ENCODE assay signal across 7 cellular contexts in the genomic region with DNA sequence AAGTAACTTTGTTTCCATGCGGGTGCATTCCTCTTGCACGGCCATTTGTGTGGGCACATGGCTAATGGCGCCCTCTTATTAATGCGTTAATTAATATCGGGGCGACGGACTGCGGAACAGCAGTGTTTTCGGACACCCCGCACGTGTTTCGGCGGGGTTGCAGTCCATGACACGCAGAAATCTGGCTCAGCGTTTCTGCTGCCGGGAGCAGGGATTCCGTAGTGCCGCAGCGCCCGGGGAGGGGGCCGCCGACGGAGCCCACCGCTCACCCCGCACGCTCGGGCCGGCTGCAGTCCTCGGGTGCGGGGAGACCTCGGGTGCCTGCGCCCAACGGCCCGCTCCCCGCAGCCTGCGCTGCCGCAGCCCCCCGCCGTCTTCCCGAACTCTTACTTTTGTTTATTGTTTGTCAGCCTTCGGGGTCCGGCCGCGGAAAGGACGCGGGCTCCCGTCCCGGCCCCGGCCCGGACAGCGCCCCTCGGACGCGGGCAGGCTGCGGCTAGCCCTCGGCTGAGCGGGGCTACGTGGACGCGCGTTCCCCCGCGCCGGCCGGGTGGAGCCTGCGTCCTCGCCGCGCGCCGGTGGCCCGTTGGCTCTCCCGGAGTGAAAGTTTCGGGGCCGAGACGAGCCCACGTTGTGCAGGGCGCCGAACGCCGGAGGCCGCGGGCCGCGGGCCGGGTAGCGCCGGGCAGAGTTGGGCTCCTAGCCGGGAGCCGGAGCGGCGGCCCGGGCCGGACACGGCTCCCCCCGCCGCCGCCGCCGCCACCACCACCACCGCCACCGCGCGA. TPM values are rescaled to one million over a fixed set of nuclear protein-coding genes. Genes with fewer than 3 reads are reported as not detected.
DNase-seq lines count a peak whose midpoint lies in the region; ATAC-seq, FAIRE-seq and TF ChIP-seq lines count a peak whose summit lies in the region.

No MANE protein-coding gene starts in this region.

- no peak overlapping the region for H3K4ac ChIP-seq in H9 (ENCODE audit: low read depth, low read length)

- H3K27me3 ChIP-seq in H9 (ENCODE audit: insufficient read depth, low read length), result peaks cover 36% of the 10 kb centered on the region; the same call in 1 of the 2 replicates

- H3K4me2 ChIP-seq in H9 (ENCODE audit: insufficient read depth, insufficient read length, low read length), result peak overlapping the region; percentile 95

- FAIRE-seq in D721Med (lab: Jason Lieb, UNC), result no peak

- no CpG with 5 or more reads among the region's 104 CpGs for WGBS in H9 (ENCODE audit: extremely low coverage, insufficient read length, low lambda C conversion rate)

- H2BK15ac ChIP-seq in H9 (ENCODE audit: low read depth, low read length), result no peak overlapping the region; the same call in 1 of the 2 replicates

- H3K4me1 Mint-ChIP-seq in H9, result peaks cover 37 to 44% of the 10 kb centered on the region in 2 experiments
- H3K4me1 Mint-ChIP-seq in T-helper 1 cell treated with Interleukin-12 subunit alpha and Interleukin-12 subunit beta and Interleukin-4 antibody, amounts not matched to agents 30 μg/mL and 1 μg/mL, for 36 hours (ENCODE audit: low read depth), result peaks cover 23% of the 10 kb centered on the region

- intact Hi-C loops in left colon (cut with DNase I, micrococcal nuclease), result loop anchor here in 1 of 2 donors (10.0 kb wide), 1 partner anchor 152 kb away; no protein-coding TSS in a partner anchor

- H4K91ac ChIP-seq in H9 (ENCODE audit: insufficient read length, low read depth, low read length), result no peak overlapping the region

- H3T11ph ChIP-seq in H9 (ENCODE audit: low read length), result no peak overlapping the region

- H3K36me3 Mint-ChIP-seq in H9 (ENCODE audit: insufficient read depth in 1 of 3, low read depth in 3 of 3), result peaks cover 0 to 3% (median 0%) of the 10 kb centered on the region in 3 experiments; a peak in 2 of 7 replicates
- H3K36me3 Mint-ChIP-seq in T-helper 1 cell treated with Interleukin-12 subunit alpha and Interleukin-12 subunit beta and Interleukin-4 antibody, amounts not matched to agents 30 μg/mL and 1 μg/mL, for 36 hours (ENCODE audit: low read depth), result peaks cover 5% of the 10 kb centered on the region

- H3K27ac ChIP-seq in H9 (ENCODE audit: insufficient read length, low read depth, low read length), result no peak overlapping the region

- peak overlapping the region; percentile 72 to 94 for H3K4me3 Mint-ChIP-seq in H9
- peak overlapping the region; percentile 63 for H3K4me3 Mint-ChIP-seq in T-helper 1 cell treated with Interleukin-12 subunit alpha and Interleukin-12 subunit beta and Interleukin-4 antibody, amounts not matched to agents 30 μg/mL and 1 μg/mL, for 36 hours

- H3K9me3 Mint-ChIP-seq in H9, result peaks cover 0 to 3% of the 10 kb centered on the region in 2 experiments; a peak in 3 of 5 replicates
- no peaks in the 10 kb centered on the region for H3K9me3 Mint-ChIP-seq in T-helper 1 cell treated with Interleukin-12 subunit alpha and Interleukin-12 subunit beta and Interleukin-4 antibody, amounts not matched to agents 30 μg/mL and 1 μg/mL, for 36 hours

- H4K20me1 ChIP-seq in H9 (ENCODE audit: control insufficient read depth, insufficient read depth, insufficient read length), result no peaks in the 10 kb centered on the region

- no peak overlapping the region for H3K9ac ChIP-seq in H9 (ENCODE audit: extremely low read depth, insufficient read length, low read length)

- H2AK5ac ChIP-seq in H9 (ENCODE audit: insufficient read length, low read length), result no peak overlapping the region

- H4K5ac ChIP-seq in H9 (ENCODE audit: insufficient read length, low read depth, low read length), result no peak overlapping the region

- H3K23ac ChIP-seq in H9 (ENCODE audit: insufficient read length, low read depth, low read length), result no peak overlapping the region

- no peaks in the 10 kb centered on the region for H3K79me2 ChIP-seq in H9 (ENCODE audit: insufficient read depth, low read length)

- H3K14ac ChIP-seq in H9 (ENCODE audit: insufficient read depth, low read length), result peak overlapping the region; percentile 75; the same call in 1 of the 2 replicates

- no peaks in the 10 kb centered on the region for H3K79me1 ChIP-seq in H9 (ENCODE audit: insufficient read depth, low read depth, low read length, poor library complexity, severe bottlenecking)

- no peak overlapping the region for H4K8ac ChIP-seq in H9 (replicated peaks; ENCODE audit: insufficient read length, low read depth, low read length)

- H3K56ac ChIP-seq in H9 (ENCODE audit: insufficient read length, low read depth, low read length), result no peak overlapping the region

- H2BK20ac ChIP-seq in H9 (ENCODE audit: low read depth, low read length, poor library complexity, severe bottlenecking), result no peak overlapping the region

- H2BK5ac ChIP-seq in H9 (ENCODE audit: insufficient read length, low read length), result no peak overlapping the region

- peaks cover 15% of the 10 kb centered on the region; the same call in 1 of the 2 replicates for H3K4me1 ChIP-seq in H9 (ENCODE audit: insufficient read depth, low read length)

- no peak overlapping the region for H2AFZ ChIP-seq in H9 (ENCODE audit: low read length)

- TF ChIP-seq CTCF in H9 (conservative IDR thresholded peaks at IDR 0.05), result no peak
- no peak for TF ChIP-seq CTCF in D721Med (IDR thresholded peaks at IDR 0.05; ENCODE audit: insufficient read depth, missing control alignments)

- no peak overlapping the region for H2BK12ac ChIP-seq in H9 (ENCODE audit: insufficient read length, low read depth, low read length)

- H3K23me2 ChIP-seq in H9 (ENCODE audit: insufficient read length, low read depth, low read length, poor library complexity, severe bottlenecking), result peaks cover 20% of the 10 kb centered on the region

- no peak overlapping the region for H2BK120ac ChIP-seq in H9 (ENCODE audit: low read depth, low read length, poor library complexity, severe bottlenecking)

- H3K27me3 Mint-ChIP-seq in H9 (ENCODE audit: low read depth), result peaks cover 76% of the 10 kb centered on the region
- H3K27me3 Mint-ChIP-seq in T-helper 1 cell treated with Interleukin-12 subunit alpha and Interleukin-12 subunit beta and Interleukin-4 antibody, amounts not matched to agents 30 μg/mL and 1 μg/mL, for 36 hours (ENCODE audit: low read depth), result peaks cover 85% of the 10 kb centered on the region

- H3K9me3 ChIP-seq in H9 (ENCODE audit: control insufficient read depth, low read depth, low read length), result no peaks in the 10 kb centered on the region

- peak; percentile 22 for ATAC-seq in left colon
- ATAC-seq in HG02981 (IDR thresholded peaks at IDR 0.05; ENCODE audit: unreplicated experiment), result no peak

- DNase-seq in H9 (no peak), cerebellum (ENCODE audit: low spot score) (peak; percentile 44), left colon (peak in 1 of 2 donors; percentile 37), D721Med (ENCODE audit: insufficient read length, low spot score) (no peak)
- peak; percentile 6 for DNase-seq in stimulated activated CD4-positive, alpha-beta T cell treated with anti-CD3 and anti-CD28 coated beads, Interleukin-4, amount 100 ng/mL, for 24 hours

- no peak overlapping the region for H3K27ac Mint-ChIP-seq in H9
- no peak overlapping the region for H3K27ac Mint-ChIP-seq in T-helper 1 cell treated with Interleukin-12 subunit alpha and Interleukin-12 subunit beta and Interleukin-4 antibody, amounts not matched to agents 30 μg/mL and 1 μg/mL, for 36 hours

- H3K18ac ChIP-seq in H9 (ENCODE audit: insufficient read length, low read depth, low read length), result no peak overlapping the region

RNA-seq across cellular contexts. Expression of gene NFIA, which starts 0.8 kb away (rescaled TPM):
- total RNA-seq in H9 (2021), result 0.35 and 0.70 TPM in 2 replicates
- 86.0 TPM for total RNA-seq in cerebellum
- total RNA-seq in left colon, result 10 to 100 TPM; 51.1 to 51.4 TPM

Comparison
In these comparisons a context has a peak if more than half of its experiments do, and no peak if none do; other contexts are left out.
1. DNase-seq: peak in cerebellum (single experiment) and stimulated activated CD4-positive, alpha-beta T cell treated with anti-CD3 and anti-CD28 coated beads, Interleukin-4, amount 100 ng/mL, for 24 hours (single experiment); none in H9 (single experiment) and D721Med (single experiment).
2. RNA of gene NFIA, which starts 0.8 kb away (total RNA-seq): 86.0 TPM in cerebellum (single experiment) and 51.1 to 51.4 TPM in left colon; 0.35 to 0.70 TPM in H9; every median in the first group is over 10 times any median in the second.